19 cellular contexts compared by ENCODE assay signal in genomic region chr18:56319953-56320352, GRCh38.
"Had no signal": no experiment of that assay in that cellular context is flagged by ENCODE, and none has a peak within 500 bp of the region (broad histone marks: within the 10 kb centered on the region; RNA-seq: fewer than 3 reads in every experiment).

No MANE protein-coding gene starts in this region.

- H3K4me3 Mint-ChIP-seq: activated CD4-positive, alpha-beta T cell treated with anti-CD3 and anti-CD28 coated beads, Interleukin-2, amount 10 ng/mL, durations not matched to agents 24 days and 14 days; activated naive CD8-positive, alpha-beta T cell treated with anti-CD3 and anti-CD28 coated beads, Interleukin-2, amount 10 ng/mL, durations not matched to agents 7 days and 5 days; activated T-cell treated with anti-CD3 and anti-CD28 coated beads, Interleukin-2, amount 50 U/mL, for 72 hours; central memory CD8-positive, alpha-beta T cell; dendritic cell treated with granulocyte-macrophage colony-stimulating factor and Interleukin-4, amounts not matched to agents 40 ng/mL and 50 ng/mL, for 4 days; natural killer cell treated with Interleukin-12 subunit alpha and Interleukin-12 subunit beta and Interleukin-15 and Interleukin-18, amount 100 ng/mL, for 72 hours; stimulated activated effector memory CD8-positive, alpha-beta T cell treated with anti-CD3 and anti-CD28 coated beads, Interleukin-12 subunit alpha, Interleukin-12 subunit beta, amount 100 ng/mL, for 72 hours; WTC11 had no signal

- H3K4me3 ChIP-seq: tibial nerve, uterus had no signal

- H3K27ac Mint-ChIP-seq: activated CD4-positive, alpha-beta T cell treated with anti-CD3 and anti-CD28 coated beads, Interleukin-2, amount 10 ng/mL, durations not matched to agents 24 days and 14 days; activated naive CD8-positive, alpha-beta T cell treated with anti-CD3 and anti-CD28 coated beads, Interleukin-2, amount 10 ng/mL, durations not matched to agents 7 days and 5 days; activated T-cell treated with anti-CD3 and anti-CD28 coated beads, Interleukin-2, amount 50 U/mL, for 72 hours; dendritic cell treated with granulocyte-macrophage colony-stimulating factor and Interleukin-4, amounts not matched to agents 40 ng/mL and 50 ng/mL, for 4 days; natural killer cell treated with Interleukin-12 subunit alpha and Interleukin-12 subunit beta and Interleukin-15 and Interleukin-18, amount 100 ng/mL, for 72 hours; stimulated activated effector memory CD8-positive, alpha-beta T cell treated with anti-CD3 and anti-CD28 coated beads, Interleukin-12 subunit alpha, Interleukin-12 subunit beta, amount 100 ng/mL, for 72 hours; WTC11 had no signal

- H3K27ac ChIP-seq: brain microvascular endothelial cell, epithelial cell of prostate, tibial nerve, uterus had no signal

- H3K4me1 ChIP-seq: uterus had no signal

- H3K36me3 ChIP-seq: brain microvascular endothelial cell, tibial nerve, uterus had no signal

- DNase-seq: activated CD4-positive, alpha-beta T cell treated with anti-CD3 and anti-CD28 coated beads, Interleukin-2, amount 10 ng/mL, durations not matched to agents 24 days and 14 days; activated CD8-positive, alpha-beta memory T cell treated with anti-CD3 and anti-CD28 coated beads, Interleukin-2, amount 50 U/mL, for 48 hours; activated gamma-delta T cell treated with Interleukin-2 at 50 U/mL for 16 hours; activated naive CD8-positive, alpha-beta T cell treated with anti-CD3 and anti-CD28 coated beads, Interleukin-2, amount 10 ng/mL, durations not matched to agents 7 days and 5 days; activated T-cell treated with anti-CD3 and anti-CD28 coated beads, Interleukin-2, amount 50 U/mL, for 72 hours; anterior cingulate cortex; brain microvascular endothelial cell; foreskin melanocyte; mesendoderm; stimulated activated CD4-positive, alpha-beta T cell treated with anti-CD3 and anti-CD28 coated beads, Interleukin-1b, Interleukin-23, amount 100 ng/mL, for 48 hours; substantia nigra; uterus had no signal

- H3K27me3 Mint-ChIP-seq: activated CD4-positive, alpha-beta T cell treated with anti-CD3 and anti-CD28 coated beads, Interleukin-2, amount 10 ng/mL, durations not matched to agents 24 days and 14 days; dendritic cell treated with granulocyte-macrophage colony-stimulating factor and Interleukin-4, amounts not matched to agents 40 ng/mL and 50 ng/mL, for 4 days; natural killer cell treated with Interleukin-12 subunit alpha and Interleukin-12 subunit beta and Interleukin-15 and Interleukin-18, amount 100 ng/mL, for 72 hours had no signal

- H3K36me3 Mint-ChIP-seq: activated naive CD8-positive, alpha-beta T cell treated with anti-CD3 and anti-CD28 coated beads, Interleukin-2, amount 10 ng/mL, durations not matched to agents 7 days and 5 days; natural killer cell treated with Interleukin-12 subunit alpha and Interleukin-12 subunit beta and Interleukin-15 and Interleukin-18, amount 100 ng/mL, for 72 hours; stimulated activated effector memory CD8-positive, alpha-beta T cell treated with anti-CD3 and anti-CD28 coated beads, Interleukin-12 subunit alpha, Interleukin-12 subunit beta, amount 100 ng/mL, for 72 hours; WTC11 had no signal

- H3K9me3 ChIP-seq: tibial nerve, uterus had no signal

- H3K4me1 Mint-ChIP-seq: activated CD4-positive, alpha-beta T cell treated with anti-CD3 and anti-CD28 coated beads, Interleukin-2, amount 10 ng/mL, durations not matched to agents 24 days and 14 days; activated naive CD8-positive, alpha-beta T cell treated with anti-CD3 and anti-CD28 coated beads, Interleukin-2, amount 10 ng/mL, durations not matched to agents 7 days and 5 days; central memory CD8-positive, alpha-beta T cell; stimulated activated effector memory CD8-positive, alpha-beta T cell treated with anti-CD3 and anti-CD28 coated beads, Interleukin-12 subunit alpha, Interleukin-12 subunit beta, amount 100 ng/mL, for 72 hours had no signal

- H3K9me3 Mint-ChIP-seq: activated CD4-positive, alpha-beta T cell treated with anti-CD3 and anti-CD28 coated beads, Interleukin-2, amount 10 ng/mL, durations not matched to agents 24 days and 14 days; activated naive CD8-positive, alpha-beta T cell treated with anti-CD3 and anti-CD28 coated beads, Interleukin-2, amount 10 ng/mL, durations not matched to agents 7 days and 5 days; central memory CD8-positive, alpha-beta T cell; dendritic cell treated with granulocyte-macrophage colony-stimulating factor and Interleukin-4, amounts not matched to agents 40 ng/mL and 50 ng/mL, for 4 days; natural killer cell treated with Interleukin-12 subunit alpha and Interleukin-12 subunit beta and Interleukin-15 and Interleukin-18, amount 100 ng/mL, for 72 hours; stimulated activated effector memory CD8-positive, alpha-beta T cell treated with anti-CD3 and anti-CD28 coated beads, Interleukin-12 subunit alpha, Interleukin-12 subunit beta, amount 100 ng/mL, for 72 hours had no signal

- H3K27me3 ChIP-seq: brain microvascular endothelial cell, tibial nerve, uterus had no signal

- ATAC-seq: activated T-cell treated with anti-CD3 and anti-CD28 coated beads, Interleukin-2, amount 50 U/mL, for 72 hours; natural killer cell treated with Interleukin-12 subunit alpha and Interleukin-12 subunit beta and Interleukin-15 and Interleukin-18, amount 100 ng/mL, for 72 hours; stimulated activated effector memory CD8-positive, alpha-beta T cell treated with anti-CD3 and anti-CD28 coated beads, Interleukin-12 subunit alpha, Interleukin-12 subunit beta, amount 100 ng/mL, for 72 hours; WTC11 had no signal
